In genomic region chr3:8838239-8838638, GRCh38 we compare ENCODE assay signal across 29 cellular contexts.
"Had no signal": no experiment of that assay in that cellular context is flagged by ENCODE, and none has a peak within 500 bp of the region (broad histone marks: within the 10 kb centered on the region; RNA-seq: fewer than 3 reads in every experiment).

No MANE protein-coding gene starts in this region.

- DNase-seq: naive B cell; naive thymus-derived CD8-positive, alpha-beta T cell; nephron progenitor cell; nucleus accumbens; ovary; posterior cingulate gyrus; psoas muscle; right cardiac atrium; right lobe of liver; sigmoid colon; spleen; stimulated activated CD4-positive, alpha-beta T cell treated with anti-CD3 and anti-CD28 coated beads, Interleukin-12 subunit alpha, Interleukin-12 subunit beta, amount 100 ng/mL, for 4 hours; stimulated activated CD4-positive, alpha-beta T cell treated with anti-CD3 and anti-CD28 coated beads, Interleukin-1b, Interleukin-23, amount 100 ng/mL, for 48 hours; stimulated activated CD4-positive, alpha-beta T cell treated with anti-CD3 and anti-CD28 coated beads, Interleukin-4, amount 100 ng/mL, for 1 hour; stimulated activated CD4-positive, alpha-beta T cell treated with anti-CD3 and anti-CD28 coated beads, Interleukin-4, amount 100 ng/mL, for 4 hours; stimulated activated CD8-positive, alpha-beta memory T cell treated with anti-CD3 and anti-CD28 coated beads, Interleukin-4, amount 100 ng/mL, for 48 hours; stimulated activated naive CD4-positive, alpha-beta T cell; stomach; thyroid gland; upper lobe of right lung; uterus had no signal

- H3K36me3 ChIP-seq: neutrophil, ovary, right lobe of liver, sigmoid colon, spleen, stomach, thoracic aorta, thyroid gland, tibial nerve, upper lobe of right lung, uterus had no signal

- H3K9ac ChIP-seq: parathyroid adenoma had no signal

- H3K27me3 ChIP-seq: neutrophil, ovary, right lobe of liver, sigmoid colon, spleen, stomach, thyroid gland, tibial nerve, upper lobe of right lung, uterus had no signal

- ATAC-seq: naive thymus-derived CD8-positive, alpha-beta T cell; natural killer cell treated with Interleukin-12 subunit alpha and Interleukin-12 subunit beta and Interleukin-15 and Interleukin-18, amount 100 ng/mL, for 72 hours; psoas muscle; right cardiac atrium; right lobe of liver; stimulated activated memory B cell treated with anti-CD40 and anti-IgM and Interleukin-4, amounts not matched to agents 10 μg/mL and 1 μg/mL and 100 μg/mL, for 72 hours; upper lobe of right lung had no signal

- H3K9me3 ChIP-seq: neutrophil, ovary, psoas muscle, right lobe of liver, sigmoid colon, spleen, stomach, thoracic aorta, thyroid gland, tibial nerve, upper lobe of right lung, uterus had no signal

- H2AFZ ChIP-seq: parathyroid adenoma had no signal

- H3K27ac ChIP-seq: neutrophil, ovary, parathyroid adenoma, psoas muscle, right lobe of liver, sigmoid colon, skin epidermis, spleen, stomach, thoracic aorta, thyroid gland, tibial nerve, upper lobe of right lung, uterus had no signal

- H3K4me1 ChIP-seq: parathyroid adenoma, psoas muscle, right lobe of liver, sigmoid colon, spleen, stomach, thyroid gland, tibial nerve, upper lobe of right lung, uterus had no signal

- H3K4me2 ChIP-seq: smooth muscle cell had no signal

- H3K79me2 ChIP-seq: parathyroid adenoma had no signal

- H3K4me3 ChIP-seq: ovary, psoas muscle, right lobe of liver, sigmoid colon, skin epidermis, smooth muscle cell, spleen, stomach, thoracic aorta, thyroid gland, tibial nerve, upper lobe of right lung, uterus had no signal
